ENCODE assay signal across 16 cellular contexts in the genomic region with DNA sequence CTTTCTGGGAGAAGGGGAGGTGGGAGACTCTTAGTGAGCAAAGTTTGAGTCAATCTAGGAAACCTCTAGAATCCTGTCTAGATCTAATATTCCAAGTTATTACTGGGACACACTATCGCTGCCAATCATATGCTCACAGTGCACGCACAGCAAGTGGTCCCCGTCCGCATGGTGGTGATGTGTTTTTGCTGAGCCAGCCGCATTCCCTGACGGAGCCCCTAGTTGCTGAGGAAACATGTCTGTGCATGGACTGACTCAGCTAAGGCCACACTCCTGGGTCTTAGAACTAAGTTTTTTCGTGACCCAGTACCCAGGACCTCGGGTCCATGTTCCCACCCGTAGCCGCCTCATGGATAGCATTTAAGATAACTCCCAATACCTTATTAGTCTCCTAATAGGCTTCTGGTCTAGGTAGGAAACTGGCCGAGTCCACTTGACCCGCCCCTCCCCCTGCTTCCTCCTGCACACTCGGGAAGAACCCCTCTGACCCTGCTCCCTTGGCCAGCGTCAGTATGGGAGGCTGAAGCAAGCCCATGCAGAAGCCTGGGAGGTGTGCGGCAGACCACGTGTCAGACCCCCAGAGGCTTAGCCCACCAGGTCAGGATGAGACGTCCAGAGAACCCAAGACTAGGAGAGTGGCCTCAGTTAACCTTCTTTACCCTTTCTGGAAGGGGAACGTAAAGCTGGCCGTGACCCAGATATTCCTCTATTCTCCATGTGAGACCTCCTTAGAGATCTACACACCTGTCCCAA.
DNase-seq lines count a peak whose midpoint lies in the region; ATAC-seq, FAIRE-seq and TF ChIP-seq lines count a peak whose summit lies in the region.
"Had no signal": no experiment of that assay in that cellular context is flagged by ENCODE, and none has a peak within 500 bp of the region (broad histone marks: within the 10 kb centered on the region; RNA-seq: fewer than 3 reads in every experiment).

No MANE protein-coding gene starts in this region.

- H3K4me1 ChIP-seq in endodermal cell (ENCODE audit: control insufficient read depth, insufficient read depth, low read length) = peaks cover 5% of the 10 kb centered on the region

- intact Hi-C loops in CD14-positive monocyte (cut with micrococcal nuclease) = loop anchor here in 1 of 2 donors (10.0 kb wide), 1 partner anchor 165 kb away; no protein-coding TSS in a partner anchor

- no peak overlapping the region for H3K9ac ChIP-seq in endodermal cell (ENCODE audit: extremely low read depth, low read length, poor library complexity, severe bottlenecking)
- H3K9ac ChIP-seq: BLaER1 had no signal

- ATAC-seq in GM18520 (IDR thresholded peaks at IDR 0.05; ENCODE audit: unreplicated experiment) (no peak), HG03108 (IDR thresholded peaks at IDR 0.05; ENCODE audit: unreplicated experiment) (no peak)
- ATAC-seq: CD8-positive, alpha-beta T cell had no signal

- H3K36me3 ChIP-seq in endodermal cell (ENCODE audit: control insufficient read depth, insufficient read depth, low read length) = peaks cover 12% of the 10 kb centered on the region

- no peak overlapping the region for H3K4me3 ChIP-seq in endodermal cell (ENCODE audit: low read length)
- H3K4me3 ChIP-seq: BLaER1 had no signal

- H3K9me3 ChIP-seq in endodermal cell (ENCODE audit: control insufficient read depth, low read length) = no peaks in the 10 kb centered on the region

- no peaks in the 10 kb centered on the region for H3K27me3 ChIP-seq in endodermal cell (ENCODE audit: control insufficient read depth, insufficient read depth, low read length, poor library complexity, severe bottlenecking)
- H3K27me3 ChIP-seq: BLaER1 had no signal

- no peaks in the 10 kb centered on the region for H3K27me3 Mint-ChIP-seq in CD14-positive monocyte (ENCODE audit: low read depth in 3 of 3)
- no peaks in the 10 kb centered on the region for H3K27me3 Mint-ChIP-seq in endodermal cell (ENCODE audit: insufficient read depth)
- no peaks in the 10 kb centered on the region for H3K27me3 Mint-ChIP-seq in osteocyte (ENCODE audit: unreplicated experiment)
- H3K27me3 Mint-ChIP-seq in progenitor cell of endocrine pancreas = no peaks in the 10 kb centered on the region

- no peak overlapping the region for H3K27ac ChIP-seq in endodermal cell (ENCODE audit: low read depth, low read length)
- H3K27ac ChIP-seq: BLaER1 had no signal

- peaks cover 20% of the 10 kb centered on the region for H3K4me1 Mint-ChIP-seq in CD14-positive monocyte
- peaks cover 30% of the 10 kb centered on the region for H3K4me1 Mint-ChIP-seq in endodermal cell
- peaks cover 12% of the 10 kb centered on the region for H3K4me1 Mint-ChIP-seq in osteocyte (ENCODE audit: unreplicated experiment)
- peaks cover 21% of the 10 kb centered on the region for H3K4me1 Mint-ChIP-seq in progenitor cell of endocrine pancreas (ENCODE audit: low read depth)

- no peak for TF ChIP-seq CTCF in CD14-positive monocyte (IDR thresholded peaks at IDR 0.05)
- TF ChIP-seq CTCF in endodermal cell (conservative IDR thresholded peaks at IDR 0.05) = no peak
- no peak for TF ChIP-seq CTCF in osteocyte (IDR thresholded peaks at IDR 0.05)
- TF ChIP-seq CTCF in progenitor cell of endocrine pancreas (IDR thresholded peaks at IDR 0.05; ENCODE audit: unreplicated experiment) = no peak

- H3K27ac Mint-ChIP-seq in CD14-positive monocyte (peak overlapping the region in 4 of 7 donors; percentile 23 to 79 (median 63)), endodermal cell (no peak overlapping the region), osteocyte (ENCODE audit: unreplicated experiment) (no peak overlapping the region), progenitor cell of endocrine pancreas (no peak overlapping the region)
- H3K27ac Mint-ChIP-seq: CD8-positive, alpha-beta T cell; H9 had no signal

- TF ChIP-seq POLR2A in GM12892 (IDR thresholded peaks at IDR 0.05; ENCODE audit: low read depth, low read length) = peak; percentile 16; the same call in 1 of the 2 replicates

- H3K36me3 Mint-ChIP-seq in CD14-positive monocyte (peaks cover 71 to 87% of the 10 kb centered on the region in 2 donors), endodermal cell (ENCODE audit: low read depth) (peaks cover 9% of the 10 kb centered on the region), osteocyte (ENCODE audit: unreplicated experiment) (peaks cover 28% of the 10 kb centered on the region), progenitor cell of endocrine pancreas (ENCODE audit: insufficient read depth) (peaks cover 38% of the 10 kb centered on the region)

- 86 to 94% methylated on average over 12 to 19 of the region's 19 CpGs for WGBS in endodermal cell (ENCODE audit: insufficient coverage in 1 of 2, insufficient read length in 1 of 2), 2 experiments

- H3K4me3 Mint-ChIP-seq in CD14-positive monocyte (no peak overlapping the region), endodermal cell (no peak overlapping the region), osteocyte (ENCODE audit: unreplicated experiment) (no peak overlapping the region), progenitor cell of endocrine pancreas (ENCODE audit: low read depth) (no peak overlapping the region)
- H3K4me3 Mint-ChIP-seq: CD8-positive, alpha-beta T cell; H9 had no signal

- H3K9me3 Mint-ChIP-seq in CD14-positive monocyte (no peaks in the 10 kb centered on the region), endodermal cell (no peaks in the 10 kb centered on the region), osteocyte (ENCODE audit: unreplicated experiment) (no peaks in the 10 kb centered on the region), progenitor cell of endocrine pancreas (ENCODE audit: low read depth) (no peaks in the 10 kb centered on the region)
- H3K9me3 Mint-ChIP-seq: CD8-positive, alpha-beta T cell; H9 had no signal

- FAIRE-seq in GM12892 (lab: Jason Lieb, UNC) = no peak
- FAIRE-seq: H1 had no signal

- no peak for DNase-seq in CD14-positive monocyte (ENCODE audit: low spot score)
- DNase-seq in GM12892 (ENCODE audit: insufficient read length) = no peak
- DNase-seq in endodermal cell = peak; percentile 45
- peak; percentile 67 for DNase-seq in osteocyte (ENCODE audit: extremely low spot score, unreplicated experiment)
- DNase-seq in activated effector memory CD4-positive, alpha-beta T cell treated with Interleukin-2 at 50 U/mL for 16 hours = no peak
- DNase-seq in progenitor cell of endocrine pancreas (ENCODE audit: low spot score, unreplicated experiment) = no peak
- DNase-seq: 8988T; Calu3; CD8-positive, alpha-beta T cell; DMS79 treated with DMSO at 0.1 percent for 48 hours; EL; H9 had no signal

Comparison
In these comparisons a context has a peak if more than half of its experiments do, and no peak if none do; other contexts are left out.
1. DNase-seq: peak in endodermal cell (single experiment) and osteocyte (single experiment); none in CD14-positive monocyte (single experiment), GM12892 (single experiment), activated effector memory CD4-positive, alpha-beta T cell treated with Interleukin-2 at 50 U/mL for 16 hours (single experiment) and progenitor cell of endocrine pancreas (single experiment).
2. H3K27ac Mint-ChIP-seq: peak in CD14-positive monocyte (4 of 7); none in endodermal cell (single experiment), osteocyte (single experiment) and progenitor cell of endocrine pancreas (single experiment).